In genomic region chr10:110076559-110077318, GRCh38 we compare ENCODE assay signal across 8 cellular contexts.
DNase-seq lines count a peak whose midpoint lies in the region; ATAC-seq and TF ChIP-seq lines count a peak whose summit lies in the region.

No MANE protein-coding gene starts in this region.

- no TSS peak for BruUV-seq in mammary epithelial cell (replicated peaks; lab: Mats Ljungman, UMichigan)

- H3K4me1 ChIP-seq in mammary epithelial cell (ENCODE audit: insufficient read depth, low read length) (peaks cover 44% of the 10 kb centered on the region), lower lobe of right lung (peaks cover 78% of the 10 kb centered on the region), tibial artery (peaks cover 0 to 78% (median 41%) of the 10 kb centered on the region in 4 donors)

- DNase-seq in activated gamma-delta T cell treated with Interleukin-2 at 50 U/mL for 16 hours, result peak; percentile 34
- DNase-seq in activated gamma-delta T cell (lab: John Stamatoyannopoulos, UW), result no peak
- DNase-seq in NOMO-1 treated with DMSO at 0.1 percent for 48 hours (lab: John Stamatoyannopoulos, UW; ENCODE audit: unreplicated experiment), result peak; percentile 99
- DNase-seq in mammary epithelial cell, result peak; percentile 96
- no peak for DNase-seq in lower lobe of right lung
- peak; percentile 75 to 76 for DNase-seq in tibial artery

- TF ChIP-seq CTCF in mammary epithelial cell (conservative IDR thresholded peaks at IDR 0.05 in 1 of 2, IDR thresholded peaks at IDR 0.05 in 1 of 2; ENCODE audit: extremely low read depth in 1 of 2, insufficient read depth in 1 of 2, low read depth in 1 of 2, low read length in 2 of 2) (no peak), lower lobe of right lung (IDR thresholded peaks at IDR 0.05) (no peak), tibial artery (IDR thresholded peaks at IDR 0.05) (no peak)

- CTCF ChIA-PET in mammary epithelial cell (lab: Charles Lee; ENCODE audit: low non-redundant PET), result interaction anchor here (0.8 kb wide), 1 partner anchor 193 kb away, joined by 3 read pairs; no protein-coding TSS in a partner anchor

- H3K27ac ChIP-seq in mammary epithelial cell (ENCODE audit: insufficient read depth, low read depth, low read length) (peak overlapping the region; percentile 82), lower lobe of right lung (peak overlapping the region; percentile 75), tibial artery (peak overlapping the region; percentile 11 to 45)

- H2AFZ ChIP-seq in mammary epithelial cell (ENCODE audit: low read depth, low read length), result peak overlapping the region; percentile 59

- H3K4me3 ChIP-seq in mammary epithelial cell (replicated peaks in 1 of 3; ENCODE audit: insufficient read depth in 1 of 3, low read depth in 2 of 3, low read length in 3 of 3), result peak overlapping the region in 2 of 3 experiments; percentile 26 to 33
- H3K4me3 ChIP-seq in lower lobe of right lung, result peak overlapping the region; percentile 30
- H3K4me3 ChIP-seq in tibial artery, result no peak overlapping the region

- dilution Hi-C loops in mammary epithelial cell (cut with HindIII; ENCODE audit: low sequenced_read_pairs), result no loop called here

- peak; percentile 80 for ATAC-seq in HG02885 (IDR thresholded peaks at IDR 0.05; ENCODE audit: poor library complexity, unreplicated experiment)
- ATAC-seq in lower lobe of right lung, result peak; percentile 90 to 93
- no peak for ATAC-seq in HG02970 (IDR thresholded peaks at IDR 0.05; ENCODE audit: low FRiP score, unreplicated experiment)

- H3K79me2 ChIP-seq in mammary epithelial cell (ENCODE audit: insufficient read depth, low read length), result peaks cover 19% of the 10 kb centered on the region

- H3K4me2 ChIP-seq in mammary epithelial cell (ENCODE audit: insufficient read depth, low read depth, low read length), result peak overlapping the region; percentile 85

- intact Hi-C loops in mammary epithelial cell (cut with micrococcal nuclease), result loop anchor here (2.0 kb wide), 2 partner anchors 68 to 192 kb away; no protein-coding TSS in a partner anchor
- intact Hi-C loops in lower lobe of right lung (cut with DNase I), result no loop called here
- intact Hi-C loops in tibial artery (cut with DNase I; ENCODE audit: low total_unique reads), result no loop called here

- H3K27me3 ChIP-seq in mammary epithelial cell (ENCODE audit: insufficient read depth, low read length) (no peaks in the 10 kb centered on the region), lower lobe of right lung (ENCODE audit: low read depth) (no peaks in the 10 kb centered on the region), tibial artery (no peaks in the 10 kb centered on the region)

- H4K20me1 ChIP-seq in mammary epithelial cell (ENCODE audit: insufficient read depth, low read length), result no peaks in the 10 kb centered on the region

- peak overlapping the region; percentile 71 for H3K9ac ChIP-seq in mammary epithelial cell (ENCODE audit: insufficient read depth, low read length)

- in situ Hi-C loops in mammary epithelial cell (cut with MboI; ENCODE audit: low sequenced_read_pairs in 2 of 2), result no loop called here

- H3K36me3 ChIP-seq in mammary epithelial cell (ENCODE audit: insufficient read depth, low read length) (no peaks in the 10 kb centered on the region), lower lobe of right lung (no peaks in the 10 kb centered on the region), tibial artery (no peaks in the 10 kb centered on the region)

- H3K9me3 ChIP-seq in mammary epithelial cell (replicated peaks; ENCODE audit: insufficient read depth, low read length), result no peaks in the 10 kb centered on the region
- H3K9me3 ChIP-seq in lower lobe of right lung, result no peaks in the 10 kb centered on the region
- no peaks in the 10 kb centered on the region for H3K9me3 ChIP-seq in tibial artery

Comparison
In these comparisons a context has a peak if more than half of its experiments do, and no peak if none do; other contexts are left out.
1. DNase-seq: peak in activated gamma-delta T cell treated with Interleukin-2 at 50 U/mL for 16 hours (single experiment), NOMO-1 treated with DMSO at 0.1 percent for 48 hours (single experiment), mammary epithelial cell (single experiment) and tibial artery (2 of 2); none in activated gamma-delta T cell (single experiment) and lower lobe of right lung (single experiment).
2. H3K27ac ChIP-seq: peak in every context shown above with its lines; median percentile 82 in mammary epithelial cell; 75 in lower lobe of right lung; 28 in tibial artery.
3. H3K4me3 ChIP-seq: peak in mammary epithelial cell (2 of 3) and lower lobe of right lung (single experiment); none in tibial artery (0 of 2).